In the genomic region with DNA sequence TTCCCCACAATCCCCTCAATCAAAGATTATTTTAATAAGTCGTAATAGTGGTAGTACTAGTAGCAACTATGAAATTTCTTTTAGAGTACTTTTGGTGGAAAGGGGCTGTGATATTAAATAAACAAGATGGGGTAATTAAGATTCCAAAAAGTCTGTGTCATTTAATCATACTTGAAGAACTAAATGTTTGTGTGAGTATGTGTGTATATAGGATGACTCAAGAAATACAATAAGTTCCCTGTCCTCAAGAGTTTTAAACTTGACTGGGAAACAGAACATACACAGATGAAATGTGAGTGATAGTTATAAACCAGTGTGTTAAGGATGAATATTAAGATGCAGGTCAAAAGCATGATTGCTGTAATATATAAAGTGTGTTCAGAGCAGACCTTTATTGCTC, we compare ENCODE assay signal across 10 cellular contexts. TPM values are rescaled to one million over a fixed set of nuclear protein-coding genes. Genes with fewer than 3 reads are reported as not detected.
DNase-seq lines count a peak whose midpoint lies in the region; ATAC-seq and TF ChIP-seq lines count a peak whose summit lies in the region.
"Had no signal": no experiment of that assay in that cellular context is flagged by ENCODE, and none has a peak within 500 bp of the region (broad histone marks: within the 10 kb centered on the region; RNA-seq: fewer than 3 reads in every experiment).

No MANE protein-coding gene starts in this region.

- TF ChIP-seq RAD21 in neural cell (conservative IDR thresholded peaks at IDR 0.05) = no peak

- no peaks in the 10 kb centered on the region for H3K9me3 Mint-ChIP-seq in CD4-positive, CD25-positive, alpha-beta regulatory T cell

- ATAC-seq in CD4-positive, CD25-positive, alpha-beta regulatory T cell (ENCODE audit: low read depth in 2 of 2) = no peak

- H3K9me2 ChIP-seq in MM.1S (replicated peaks; ENCODE audit: insufficient read depth, low read length) (no peaks in the 10 kb centered on the region), neural cell (ENCODE audit: insufficient read depth, low read length) (no peaks in the 10 kb centered on the region)

- no peaks in the 10 kb centered on the region for H3K27me3 Mint-ChIP-seq in CD4-positive, CD25-positive, alpha-beta regulatory T cell

- H4K20me1 ChIP-seq in MM.1S (ENCODE audit: insufficient read depth, low read length) (no peaks in the 10 kb centered on the region), neural cell (ENCODE audit: insufficient read depth) (no peaks in the 10 kb centered on the region)

- no peaks in the 10 kb centered on the region for H3K9me3 ChIP-seq in CD4-positive, CD25-positive, alpha-beta regulatory T cell (ENCODE audit: control insufficient read depth in 2 of 2, low read length in 2 of 2)
- no peaks in the 10 kb centered on the region for H3K9me3 ChIP-seq in MM.1S (replicated peaks; ENCODE audit: insufficient read depth, low read length)
- no peaks in the 10 kb centered on the region for H3K9me3 ChIP-seq in duodenal mucosa (ENCODE audit: control insufficient read depth in 1 of 2, low read length in 2 of 2)
- no peaks in the 10 kb centered on the region for H3K9me3 ChIP-seq in neural cell (ENCODE audit: low read length)

- H3K4me3 Mint-ChIP-seq in CD4-positive, CD25-positive, alpha-beta regulatory T cell = peak overlapping the region; percentile 88 to 97 (median 96)

- in situ Hi-C loops in KBM-7 (cut with MboI; ENCODE audit: low pct_unique_long_range_greater_than_20kb, low sequenced_read_pairs) = no loop called here

- H3F3A ChIP-seq in MM.1S (ENCODE audit: insufficient read depth, low read length) = peaks cover 24% of the 10 kb centered on the region
- peaks cover 6% of the 10 kb centered on the region for H3F3A ChIP-seq in neural cell (ENCODE audit: insufficient read depth, low read length, poor library complexity, severe bottlenecking)

- peaks cover 25 to 57% (median 43%) of the 10 kb centered on the region in 4 donors for H3K4me1 Mint-ChIP-seq in CD4-positive, CD25-positive, alpha-beta regulatory T cell

- H3K4me3 ChIP-seq in CD4-positive, CD25-positive, alpha-beta regulatory T cell (ENCODE audit: low read depth, low read length) = no peak overlapping the region
- H3K4me3 ChIP-seq in MM.1S (ENCODE audit: low read length) (no peak overlapping the region), duodenal mucosa (ENCODE audit: low read depth in 1 of 2, low read length in 2 of 2) (peak overlapping the region; percentile 35 to 38), neural cell (ENCODE audit: low read length) (peak overlapping the region; percentile 93)

- no peak overlapping the region for H3K9ac ChIP-seq in MM.1S (ENCODE audit: low read length)
- no peak overlapping the region for H3K9ac ChIP-seq in duodenal mucosa (ENCODE audit: low read depth in 1 of 2, low read length in 2 of 2)
- no peak overlapping the region for H3K9ac ChIP-seq in neural cell (ENCODE audit: low read length)

- peak overlapping the region; percentile 8; the same call in 1 of the 2 replicates for H3K4me2 ChIP-seq in MM.1S (ENCODE audit: low read depth, low read length)
- H3K4me2 ChIP-seq in neural cell (ENCODE audit: low read length) = no peak overlapping the region

- no peak overlapping the region for H2AFZ ChIP-seq in MM.1S (ENCODE audit: low read length)
- no peak overlapping the region for H2AFZ ChIP-seq in neural cell (ENCODE audit: low read depth, low read length)

- no peaks in the 10 kb centered on the region for H3K27me3 ChIP-seq in CD4-positive, CD25-positive, alpha-beta regulatory T cell (ENCODE audit: control insufficient read depth, insufficient read depth, low read length)
- H3K27me3 ChIP-seq in MM.1S (replicated peaks; ENCODE audit: insufficient read depth, low read length) (no peaks in the 10 kb centered on the region), duodenal mucosa (ENCODE audit: control insufficient read depth in 1 of 2, insufficient read depth in 2 of 2, low read length in 2 of 2) (no peaks in the 10 kb centered on the region), neural cell (ENCODE audit: insufficient read depth, low read depth, low read length) (no peaks in the 10 kb centered on the region)

- H3K79me2 ChIP-seq in MM.1S (ENCODE audit: low read length) (peaks cover 37% of the 10 kb centered on the region), neural cell (replicated peaks; ENCODE audit: insufficient read depth, low read length) (peaks cover 30% of the 10 kb centered on the region)

- peaks cover 26% of the 10 kb centered on the region for H3K36me3 Mint-ChIP-seq in CD4-positive, CD25-positive, alpha-beta regulatory T cell

- peaks cover 36% of the 10 kb centered on the region for H3K4me1 ChIP-seq in CD4-positive, CD25-positive, alpha-beta regulatory T cell (ENCODE audit: control insufficient read depth, insufficient read depth, low read length, poor library complexity, severe bottlenecking)
- H3K4me1 ChIP-seq in MM.1S (ENCODE audit: low read length) (peaks cover 17% of the 10 kb centered on the region), duodenal mucosa (ENCODE audit: control insufficient read depth in 1 of 2, insufficient read depth in 2 of 2, low read length in 2 of 2) (peaks cover 32 to 34% of the 10 kb centered on the region in 2 donors)

- no peak for TF ChIP-seq EP300 in neural cell (conservative IDR thresholded peaks at IDR 0.05; ENCODE audit: poor library complexity, severe bottlenecking)

- no peak for DNase-seq in CD4-positive, CD25-positive, alpha-beta regulatory T cell
- no peak for DNase-seq in MM.1S
- no peak for DNase-seq in SKM-1 treated with dmso at 0.1 percent for 144 hours (lab: John Stamatoyannopoulos, UW; ENCODE audit: unreplicated experiment)
- DNase-seq in COR-L47 (lab: John Stamatoyannopoulos, UW) = no peak
- no peak for DNase-seq in cerebellar cortex (ENCODE audit: low spot score)
- DNase-seq in KBM-7 = no peak
- DNase-seq: NCI-H1436 treated with DMSO at 0.1 percent for 48 hours; stimulated activated CD4-positive, alpha-beta T cell treated with anti-CD3 and anti-CD28 coated beads, Interleukin-4, amount 100 ng/mL, for 4 hours had no signal

- H3K27ac Mint-ChIP-seq in CD4-positive, CD25-positive, alpha-beta regulatory T cell = peak overlapping the region; percentile 10 to 94 (median 69)

- no peak overlapping the region for H3K27ac ChIP-seq in CD4-positive, CD25-positive, alpha-beta regulatory T cell (ENCODE audit: insufficient read depth, low read length, poor library complexity, severe bottlenecking)
- no peak overlapping the region for H3K27ac ChIP-seq in MM.1S (ENCODE audit: low read length)
- H3K27ac ChIP-seq in duodenal mucosa (ENCODE audit: low read depth, low read length) = no peak overlapping the region
- H3K27ac ChIP-seq in neural cell (ENCODE audit: low read length) = no peak overlapping the region

- peaks cover 12% of the 10 kb centered on the region for H3K36me3 ChIP-seq in CD4-positive, CD25-positive, alpha-beta regulatory T cell (ENCODE audit: control insufficient read depth, insufficient read depth, low read length)
- H3K36me3 ChIP-seq in MM.1S (replicated peaks; ENCODE audit: insufficient read depth, low read length) (no peaks in the 10 kb centered on the region; the same call in 1 of the 2 replicates), duodenal mucosa (ENCODE audit: control insufficient read depth in 1 of 2, insufficient read depth in 2 of 2, low read length in 2 of 2) (peaks cover 17 to 26% of the 10 kb centered on the region in 2 donors), neural cell (ENCODE audit: insufficient read depth, low read length) (no peaks in the 10 kb centered on the region)

- TF ChIP-seq CTCF in MM.1S (IDR thresholded peaks at IDR 0.05; ENCODE audit: low read length) = no peak
- no peak for TF ChIP-seq CTCF in neural cell (IDR thresholded peaks at IDR 0.05; ENCODE audit: poor library complexity, severe bottlenecking)

TF ChIP-seq in neural cell, 6 proteins besides CTCF, POLR2A, EP300 and RAD21:
- TF ChIP-seq REST (IDR thresholded peaks at IDR 0.05; ENCODE audit: borderline replicate concordance) (no peak), SMC3 (conservative IDR thresholded peaks at IDR 0.05; ENCODE audit: poor library complexity) (no peak), EZH2 (IDR thresholded peaks at IDR 0.05; ENCODE audit: borderline replicate concordance, insufficient read depth, low read length, poor library complexity, severe bottlenecking) (no peak), MXI1 (conservative IDR thresholded peaks at IDR 0.05; ENCODE audit: poor library complexity, severe bottlenecking) (no peak), TAF1 (IDR thresholded peaks at IDR 0.05; ENCODE audit: low read depth) (no peak), POLR2AphosphoS5 (IDR thresholded peaks at IDR 0.05) (no peak)

RNA-seq across cellular contexts. Expression of gene ALDH3A2, which starts 2.3 kb away (rescaled TPM):
- 34.7 TPM for total RNA-seq in CD4-positive, CD25-positive, alpha-beta regulatory T cell
- 10 to 100 TPM; 31.7 to 45.9 (median 40.0) TPM for polyA plus RNA-seq in CD4-positive, CD25-positive, alpha-beta regulatory T cell
- 36.2 and 51.2 TPM in 2 replicates for polyA plus RNA-seq in neural cell
- 52.3 and 66.1 TPM in 2 replicates for polyA minus RNA-seq in neural cell

Comparison
In these comparisons a context has a peak if more than half of its experiments do, and no peak if none do; other contexts are left out.
1. H3K4me3 ChIP-seq: peak in duodenal mucosa (2 of 2) and neural cell (single experiment); none in CD4-positive, CD25-positive, alpha-beta regulatory T cell (single experiment) and MM.1S (single experiment).